In genomic region chr19:45125975-45126493, GRCh38 we compare ENCODE assay signal across 8 cellular contexts. TPM values are rescaled to one million over a fixed set of nuclear protein-coding genes. Genes with fewer than 3 reads are reported as not detected.
DNase-seq lines count a peak whose midpoint lies in the region; ATAC-seq, FAIRE-seq and TF ChIP-seq lines count a peak whose summit lies in the region.

No MANE protein-coding gene starts in this region.

- ATAC-seq in naive B cell (ENCODE audit: low read depth in 2 of 2) (peak; percentile 81 to 89), GM21390 (IDR thresholded peaks at IDR 0.05; ENCODE audit: unreplicated experiment) (no peak)

- peak; percentile 78 to 86 for TF ChIP-seq RAD21 in H1 (IDR thresholded peaks at IDR 0.05 in 1 of 2, conservative IDR thresholded peaks at IDR 0.05 in 1 of 2; ENCODE audit: low read depth in 2 of 2, low read length in 2 of 2)

- no peak overlapping the region for H2BK15ac ChIP-seq in H1 (ENCODE audit: low read length)

- no peak overlapping the region for H2BK12ac ChIP-seq in H1 (ENCODE audit: low read depth, low read length)

- no peak overlapping the region for H2AK5ac ChIP-seq in H1 (ENCODE audit: low read depth, low read length)

- no peak for TF ChIP-seq POLR2A in GM12891 (IDR thresholded peaks at IDR 0.05; ENCODE audit: low read depth, low read length)
- no peak for TF ChIP-seq POLR2A in H1 (IDR thresholded peaks at IDR 0.05; ENCODE audit: control extremely low read depth in 1 of 2, low read depth in 2 of 2, low read length in 2 of 2)
- no peak for TF ChIP-seq POLR2A in stomach (IDR thresholded peaks at IDR 0.05)

- peaks cover 36 to 54% (median 39%) of the 10 kb centered on the region in 3 donors for H3K4me1 Mint-ChIP-seq in naive B cell

- H4K8ac ChIP-seq in H1 (ENCODE audit: extremely low read depth, insufficient read depth, low read length), result no peak overlapping the region

- H3K4me1 ChIP-seq in H1 (replicated peaks in 1 of 4; ENCODE audit: control insufficient read depth in 3 of 4, insufficient read depth in 4 of 4, low read length in 3 of 4), result peaks cover 0 to 10% (median 7%) of the 10 kb centered on the region in 4 experiments; a peak in 6 of 7 replicates
- H3K4me1 ChIP-seq in stomach, result peaks cover 26 to 71% (median 54%) of the 10 kb centered on the region in 4 donors

- FAIRE-seq in GM12891 (lab: Jason Lieb, UNC), result peak; percentile 98
- peak; percentile 95 for FAIRE-seq in H1 (lab: Jason Lieb, UNC)

- H3K27me3 Mint-ChIP-seq in naive B cell, result no peaks in the 10 kb centered on the region

- H2AFZ ChIP-seq in H1 (ENCODE audit: low read length), result no peak overlapping the region

- CTCF ChIA-PET in AG04450 (lab: Charles Lee), result interaction anchor here (0.5 to 2.2 kb wide), 14 partner anchors 8 to 126 kb away, joined by 3 to 13 read pairs (median 5); partner anchors contain the start of gene PPP1R37
- CTCF ChIA-PET in H1 (lab: Charles Lee; ENCODE audit: partially characterized antibody), result interaction anchor here (0.5 to 6.1 kb wide), 29 partner anchors 11 to 427 kb away, joined by 3 to 73 read pairs (median 4); partner anchors contain the start of genes CLASRP and PPP1R37

- H3K27me3 ChIP-seq in AG04450 (ENCODE audit: control insufficient read depth, insufficient read depth, low read length) (no peaks in the 10 kb centered on the region), H1 (replicated peaks in 1 of 4; ENCODE audit: control insufficient read depth in 3 of 4, extremely low read depth in 1 of 4, insufficient read depth in 3 of 4, low read length in 3 of 4) (no peaks in the 10 kb centered on the region), stomach (no peaks in the 10 kb centered on the region)

- WGBS in H1 (ENCODE audit: extremely low coverage in 1 of 2, insufficient coverage in 1 of 2, insufficient read length in 1 of 2, insufficient replicate concordance in 2 of 2, low coverage in 1 of 2, low lambda C conversion rate in 2 of 2, missing lambda C conversion rate in 1 of 2), 2 experiments, result 65% methylated on average over 12 of the region's 12 CpGs; no CpG with 5 or more reads in 1 of the 2 experiments
- WGBS in stomach, 5 donors, result 43 to 68% (median 53%) methylated on average over 6 to 12 of the region's 12 CpGs

- no peak overlapping the region for H3K14ac ChIP-seq in H1 (ENCODE audit: insufficient read length)

- peaks cover 25% of the 10 kb centered on the region for H3K79me1 ChIP-seq in H1 (ENCODE audit: low read depth, low read length)

- H4K20me1 ChIP-seq in H1 (replicated peaks in 1 of 2; ENCODE audit: control insufficient read depth in 1 of 2, insufficient read depth in 2 of 2, low read length in 2 of 2), result peaks cover 22 to 42% of the 10 kb centered on the region in 2 experiments

- H2BK20ac ChIP-seq in H1 (ENCODE audit: low read length), result no peak overlapping the region

- H2BK120ac ChIP-seq in H1 (replicated peaks; ENCODE audit: low read depth, low read length), result no peak overlapping the region

- H3K23me2 ChIP-seq in H1 (ENCODE audit: low read depth, low read length), result no peaks in the 10 kb centered on the region

- H3K79me2 ChIP-seq in H1 (ENCODE audit: control insufficient read depth in 1 of 2, insufficient read depth in 2 of 2, low read length in 2 of 2), result peaks cover 0 to 53% of the 10 kb centered on the region in 2 experiments; a peak in 2 of 4 replicates

- H4K91ac ChIP-seq in H1 (replicated peaks; ENCODE audit: insufficient read length, low read length), result no peak overlapping the region

- H3K56ac ChIP-seq in H1 (replicated peaks; ENCODE audit: insufficient read length, low read depth, low read length), result no peak overlapping the region

- H3K4me3 ChIP-seq in AG04450 (ENCODE audit: low read depth, low read length), result no peak overlapping the region
- H3K4me3 ChIP-seq in H1 (ENCODE audit: extremely low read depth in 1 of 4, insufficient read depth in 2 of 4, low read depth in 3 of 4, low read length in 4 of 4), result no peak overlapping the region
- no peak overlapping the region for H3K4me3 ChIP-seq in stomach

- H2BK5ac ChIP-seq in H1 (ENCODE audit: low read depth, low read length), result no peak overlapping the region

- H3K18ac ChIP-seq in H1 (ENCODE audit: extremely low read depth, low read length), result no peak overlapping the region; the same call in 1 of the 2 replicates

- TF ChIP-seq EP300 in H1 (IDR thresholded peaks at IDR 0.05; ENCODE audit: borderline replicate concordance in 1 of 2, low read depth in 2 of 2, low read length in 2 of 2) (no peak), stomach (IDR thresholded peaks at IDR 0.05) (no peak)

- POLR2A ChIA-PET in AG04450 (lab: Yijun Ruan, JAX), result no interaction called here
- POLR2A ChIA-PET in H1 (lab: Charles Lee; ENCODE audit: partially characterized antibody), result interaction anchor here (1.0 to 4.3 kb wide), 8 partner anchors 10 to 87 kb away, joined by 3 to 21 read pairs (median 4); partner anchors contain the start of genes CLASRP and PPP1R37

- no peak overlapping the region for H3K27ac ChIP-seq in AG04450 (ENCODE audit: low read depth, low read length)
- no peak overlapping the region for H3K27ac ChIP-seq in H1 (ENCODE audit: low read depth, low read length)
- H3K27ac ChIP-seq in stomach, result peak overlapping the region in 1 of 5 donors; percentile 19

- DNase-seq in AG04450 (ENCODE audit: low read depth, low spot score), result peak; percentile 8
- DNase-seq in GM12891 (ENCODE audit: insufficient read length, low spot score), result no peak
- peak; percentile 74 for DNase-seq in NCI-H2196 (lab: John Stamatoyannopoulos, UW; ENCODE audit: unreplicated experiment)
- DNase-seq in activated CD4-positive, alpha-beta T cell treated with anti-CD3 and anti-CD28 coated beads, Interleukin-2, amount 50 U/mL, for 48 hours, result peak; percentile 80 to 83
- DNase-seq in H1 (ENCODE audit: low read depth in 1 of 2, low spot score in 2 of 2), result peak; percentile 56 to 96
- peak; percentile 50 for DNase-seq in naive B cell
- DNase-seq in stomach, result peak; percentile 87

- H3K9me3 Mint-ChIP-seq in naive B cell, result no peaks in the 10 kb centered on the region

- no peak overlapping the region for H3K23ac ChIP-seq in H1 (ENCODE audit: insufficient read length)

- no peak overlapping the region for H4K5ac ChIP-seq in H1 (ENCODE audit: insufficient read length, low read depth, low read length)

- peak overlapping the region in 1 of 8 donors; percentile 53 for H3K4me3 Mint-ChIP-seq in naive B cell

- no peak overlapping the region for H3K27ac Mint-ChIP-seq in naive B cell

- no peaks in the 10 kb centered on the region for H3K36me3 Mint-ChIP-seq in naive B cell

- intact Hi-C loops in stomach (cut with DNase I; ENCODE audit: low total_unique reads), result no loop called here

- H3K36me3 ChIP-seq in H1 (ENCODE audit: control insufficient read depth in 2 of 4, insufficient read depth in 4 of 4, low read length in 3 of 4) (no peaks in the 10 kb centered on the region), stomach (peaks cover 0 to 15% (median 5%) of the 10 kb centered on the region in 4 donors)

- TF ChIP-seq CTCF in AG04450 (IDR thresholded peaks at IDR 0.05; ENCODE audit: low read depth, low read length), result peak; percentile 77
- peak; percentile 83 to 99 (median 98) for TF ChIP-seq CTCF in H1 (IDR thresholded peaks at IDR 0.05; ENCODE audit: control extremely low read depth in 1 of 3, insufficient read depth in 1 of 3, low read depth in 1 of 3, low read length in 3 of 3)
- TF ChIP-seq CTCF in stomach (IDR thresholded peaks at IDR 0.05), result peak in 5 of 7 experiments; percentile 61 to 91 (median 80)

- H3K9ac ChIP-seq in H1 (replicated peaks in 1 of 4; ENCODE audit: extremely low read depth in 1 of 4, low read depth in 3 of 4, low read length in 3 of 4), result no peak overlapping the region

- H3K4ac ChIP-seq in H1 (replicated peaks; ENCODE audit: insufficient read length, low read depth, low read length), result no peak overlapping the region

- H3K9me3 ChIP-seq in AG04450 (ENCODE audit: control insufficient read depth, insufficient read depth, low read length) (no peaks in the 10 kb centered on the region; the same call in 1 of the 2 replicates), H1 (ENCODE audit: insufficient read depth in 2 of 2, low read depth in 1 of 2, low read length in 1 of 2) (no peaks in the 10 kb centered on the region), stomach (no peaks in the 10 kb centered on the region)

- H3K4me2 ChIP-seq in H1 (ENCODE audit: insufficient read depth in 1 of 2, low read depth in 2 of 2, low read length in 2 of 2), result no peak overlapping the region

RNA-seq across cellular contexts. Expression of gene PPP1R37, which starts 33.1 kb away (rescaled TPM):
- polyA plus RNA-seq in AG04450 (2011; rRNA removed) (8.6 and 11.2 TPM in 2 replicates), H1 (2011; rRNA removed) (14.6 and 22.5 TPM in 2 replicates), naive B cell (ENCODE audit: low read depth in 6 of 6) (1 to 10 TPM in 1 of 6 donors, under 1 TPM in 4, not detected in 1; 0.20 to 1.4 (median 0.32) TPM), stomach (10 to 100 TPM; 32.4 to 95.8 (median 39.7) TPM)
- 9.3 and 15.0 TPM in 2 replicates for polyA minus RNA-seq in AG04450 (2011; rRNA and poly(A)+ RNA removed)
- polyA plus RNA-seq in GM12891 (2012; ENCODE audit: low read depth, missing spikeins), result 9.5 TPM
- 25.7 and 27.0 TPM in 2 replicates for total RNA-seq in H1 (2021; fragmentation: NEBNext Ultra II Directional; extraction: Animal tissue kit (Norgen Biotek cat#: 25700))
- polyA plus RNA-seq in H1 (2011; cell fraction: cytosol; rRNA removed), result 23.0 TPM
- polyA plus RNA-seq in H1 (2011; cell fraction: nucleus; rRNA removed), result 71.7 TPM
- 22.9 to 30.5 TPM (median 24.6 TPM) in 4 replicates for polyA plus RNA-seq in H1 (2012, experiment 1 of 2)
- polyA plus RNA-seq in H1 (2012, experiment 2 of 2), result 16.5 TPM
- polyA plus RNA-seq in H1 (2013, experiment 1 of 2), result 12.6 TPM
- polyA plus RNA-seq in H1 (2013, experiment 2 of 2), result 11.6 TPM
- polyA minus RNA-seq in H1 (2011; rRNA and poly(A)+ RNA removed), result 7.8 and 11.9 TPM in 2 replicates
- polyA minus RNA-seq in H1 (2011; cell fraction: cytosol; rRNA and poly(A)+ RNA removed), result 16.8 TPM
- polyA minus RNA-seq in H1 (2011; cell fraction: nucleus; rRNA and poly(A)+ RNA removed), result 25.7 TPM
- total RNA-seq in stomach, result 100 to 1,000 TPM in 1 of 5 donors, 10 to 100 TPM in 4; 25.7 to 268 (median 55.4) TPM

RNA-seq across cellular contexts. Expression of gene NKPD1, which starts 34.7 kb away (rescaled TPM):
- 0.04 TPM in 2 replicates for polyA plus RNA-seq in AG04450 (2011; rRNA removed)
- polyA minus RNA-seq in AG04450 (2011; rRNA and poly(A)+ RNA removed), result 0.18 TPM in 1 of 2 replicates, not detected in the other
- polyA plus RNA-seq in GM12891 (2012; ENCODE audit: low read depth, missing spikeins), result 0.05 TPM
- 0.38 and 0.39 TPM in 2 replicates for total RNA-seq in H1 (2021; fragmentation: NEBNext Ultra II Directional; extraction: Animal tissue kit (Norgen Biotek cat#: 25700))
- 0.30 and 0.55 TPM in 2 replicates for polyA plus RNA-seq in H1 (2011; rRNA removed)
- 0.69 TPM for polyA plus RNA-seq in H1 (2011; cell fraction: cytosol; rRNA removed)
- polyA plus RNA-seq in H1 (2011; cell fraction: nucleus; rRNA removed), result 0.73 TPM
- polyA plus RNA-seq in H1 (2012, experiment 1 of 2), result 0.22 to 0.24 TPM (median 0.23 TPM) in 3 of 4 replicates, not detected in the other
- polyA plus RNA-seq in H1 (2012, experiment 2 of 2), result 0.20 TPM
- 0.22 TPM for polyA plus RNA-seq in H1 (2013, experiment 1 of 2)
- polyA plus RNA-seq in H1 (2013, experiment 2 of 2), result 0.26 TPM
- polyA minus RNA-seq in H1 (2011; rRNA and poly(A)+ RNA removed), result 0.22 and 0.32 TPM in 2 replicates
- not detected for polyA minus RNA-seq in H1 (2011; cell fraction: cytosol; rRNA and poly(A)+ RNA removed)
- 0.80 TPM for polyA minus RNA-seq in H1 (2011; cell fraction: nucleus; rRNA and poly(A)+ RNA removed)
- polyA plus RNA-seq in naive B cell (ENCODE audit: low read depth in 6 of 6), result not detected
- total RNA-seq in stomach, result not detected
- polyA plus RNA-seq in stomach, result under 1 TPM in 1 of 3 donors, not detected in 2; 0.20 TPM

RNA-seq across cellular contexts. Expression of gene GEMIN7, which starts 47.0 kb away (rescaled TPM):
- polyA plus RNA-seq in AG04450 (2011; rRNA removed) (20.6 and 24.7 TPM in 2 replicates), H1 (2011; rRNA removed) (91.6 and 113 TPM in 2 replicates), naive B cell (ENCODE audit: low read depth in 6 of 6) (100 to 1,000 TPM in 4 of 6 donors, 10 to 100 TPM in 2; 86.8 to 138 (median 102) TPM), stomach (10 to 100 TPM; 28.2 to 44.3 (median 36.0) TPM)
- polyA minus RNA-seq in AG04450 (2011; rRNA and poly(A)+ RNA removed), result 12.1 and 13.1 TPM in 2 replicates
- 43.2 TPM for polyA plus RNA-seq in GM12891 (2012; ENCODE audit: low read depth, missing spikeins)
- 48.0 and 48.5 TPM in 2 replicates for total RNA-seq in H1 (2021; fragmentation: NEBNext Ultra II Directional; extraction: Animal tissue kit (Norgen Biotek cat#: 25700))
- 68.0 TPM for polyA plus RNA-seq in H1 (2011; cell fraction: cytosol; rRNA removed)
- 71.1 TPM for polyA plus RNA-seq in H1 (2011; cell fraction: nucleus; rRNA removed)
- polyA plus RNA-seq in H1 (2012, experiment 1 of 2), result 40.4 to 54.4 TPM (median 47.9 TPM) in 4 replicates
- 86.0 TPM for polyA plus RNA-seq in H1 (2012, experiment 2 of 2)
- polyA plus RNA-seq in H1 (2013, experiment 1 of 2), result 32.3 TPM
- 33.2 TPM for polyA plus RNA-seq in H1 (2013, experiment 2 of 2)
- polyA minus RNA-seq in H1 (2011; rRNA and poly(A)+ RNA removed), result 18.7 and 22.3 TPM in 2 replicates
- polyA minus RNA-seq in H1 (2011; cell fraction: cytosol; rRNA and poly(A)+ RNA removed), result 29.5 TPM
- 26.8 TPM for polyA minus RNA-seq in H1 (2011; cell fraction: nucleus; rRNA and poly(A)+ RNA removed)
- total RNA-seq in stomach, result 100 to 1,000 TPM in 1 of 5 donors, 10 to 100 TPM in 2, 1 to 10 TPM in 2; 1.8 to 107 (median 11.2) TPM

RNA-seq across cellular contexts. Expression of gene ZNF296, which starts 49.8 kb away (rescaled TPM):
- polyA plus RNA-seq in AG04450 (2011; rRNA removed) (not detected in 2 replicates), H1 (2011; rRNA removed) (2.7 and 6.4 TPM in 2 replicates), naive B cell (ENCODE audit: low read depth in 6 of 6) (10 to 100 TPM in 5 of 6 donors, 1 to 10 TPM in 1; 7.2 to 35.9 (median 13.7) TPM), stomach (1 to 10 TPM; 2.7 to 7.0 (median 5.0) TPM)
- polyA minus RNA-seq in AG04450 (2011; rRNA and poly(A)+ RNA removed), result not detected in 2 replicates
- polyA plus RNA-seq in GM12891 (2012; ENCODE audit: low read depth, missing spikeins), result 6.5 TPM
- 6.8 and 7.5 TPM in 2 replicates for total RNA-seq in H1 (2021; fragmentation: NEBNext Ultra II Directional; extraction: Animal tissue kit (Norgen Biotek cat#: 25700))
- 2.3 TPM for polyA plus RNA-seq in H1 (2011; cell fraction: cytosol; rRNA removed)
- polyA plus RNA-seq in H1 (2011; cell fraction: nucleus; rRNA removed), result 6.4 TPM
- 3.2 to 8.2 TPM (median 7.6 TPM) in 4 replicates for polyA plus RNA-seq in H1 (2012, experiment 1 of 2)
- polyA plus RNA-seq in H1 (2012, experiment 2 of 2), result 7.1 TPM
- 6.4 TPM for polyA plus RNA-seq in H1 (2013, experiment 1 of 2)
- 6.2 TPM for polyA plus RNA-seq in H1 (2013, experiment 2 of 2)
- polyA minus RNA-seq in H1 (2011; rRNA and poly(A)+ RNA removed), result 1.1 TPM in 2 replicates
- 7.6 TPM for polyA minus RNA-seq in H1 (2011; cell fraction: cytosol; rRNA and poly(A)+ RNA removed)
- polyA minus RNA-seq in H1 (2011; cell fraction: nucleus; rRNA and poly(A)+ RNA removed), result 8.8 TPM
- 10 to 100 TPM in 2 of 5 donors, 1 to 10 TPM in 1, under 1 TPM in 1, not detected in 1; 0.45 to 13.4 (median 7.4) TPM for total RNA-seq in stomach

RNA-seq across cellular contexts. Expression of gene TRAPPC6A, which starts 52.0 kb away (rescaled TPM):
- polyA plus RNA-seq in AG04450 (2011; rRNA removed) (5.8 and 9.4 TPM in 2 replicates), H1 (2011; rRNA removed) (130 and 144 TPM in 2 replicates), naive B cell (ENCODE audit: low read depth in 6 of 6) (100 to 1,000 TPM; 114 to 248 (median 134) TPM), stomach (10 to 100 TPM; 53.5 to 59.4 (median 58.1) TPM)
- polyA minus RNA-seq in AG04450 (2011; rRNA and poly(A)+ RNA removed), result 1.3 and 1.9 TPM in 2 replicates
- 106 TPM for polyA plus RNA-seq in GM12891 (2012; ENCODE audit: low read depth, missing spikeins)
- 30.5 and 31.8 TPM in 2 replicates for total RNA-seq in H1 (2021; fragmentation: NEBNext Ultra II Directional; extraction: Animal tissue kit (Norgen Biotek cat#: 25700))
- 127 TPM for polyA plus RNA-seq in H1 (2011; cell fraction: cytosol; rRNA removed)
- polyA plus RNA-seq in H1 (2011; cell fraction: nucleus; rRNA removed), result 71.3 TPM
- 38.7 to 84.3 TPM (median 76.0 TPM) in 4 replicates for polyA plus RNA-seq in H1 (2012, experiment 1 of 2)
- polyA plus RNA-seq in H1 (2012, experiment 2 of 2), result 102 TPM
- 35.8 TPM for polyA plus RNA-seq in H1 (2013, experiment 1 of 2)
- polyA plus RNA-seq in H1 (2013, experiment 2 of 2), result 35.4 TPM
- 9.3 and 13.3 TPM in 2 replicates for polyA minus RNA-seq in H1 (2011; rRNA and poly(A)+ RNA removed)
- 17.0 TPM for polyA minus RNA-seq in H1 (2011; cell fraction: cytosol; rRNA and poly(A)+ RNA removed)
- 10.3 TPM for polyA minus RNA-seq in H1 (2011; cell fraction: nucleus; rRNA and poly(A)+ RNA removed)
- 10 to 100 TPM in 3 of 5 donors, 1 to 10 TPM in 1, not detected in 1; 8.7 to 40.7 (median 27.8) TPM for total RNA-seq in stomach
